17 cellular contexts compared by ENCODE assay signal in the genomic region with DNA sequence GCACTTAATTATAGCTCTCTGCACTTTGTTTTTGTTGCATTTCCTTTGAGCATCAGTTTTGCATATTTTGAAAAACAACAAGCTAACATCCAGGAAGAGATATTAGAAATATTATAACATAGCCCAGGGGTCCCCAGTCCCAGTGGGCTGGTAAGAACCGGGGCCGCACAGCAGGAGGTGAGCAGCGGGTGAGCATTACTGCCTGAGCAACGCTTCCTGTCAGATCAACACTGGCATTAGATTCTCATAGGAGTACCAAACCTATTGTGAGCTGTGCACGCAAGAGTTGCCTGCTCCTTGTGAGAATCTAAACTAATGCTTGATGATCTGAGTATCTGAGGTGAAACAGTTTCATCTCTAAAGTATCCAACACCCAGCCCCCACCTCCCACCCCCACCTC.
DNase-seq lines count a peak whose midpoint lies in the region; ATAC-seq and TF ChIP-seq lines count a peak whose summit lies in the region.
"Had no signal": no experiment of that assay in that cellular context is flagged by ENCODE, and none has a peak within 500 bp of the region (broad histone marks: within the 10 kb centered on the region; RNA-seq: fewer than 3 reads in every experiment).

No MANE protein-coding gene starts in this region.

- peaks cover 56% of the 10 kb centered on the region for H3K4me1 Mint-ChIP-seq in brain
- H3K4me1 Mint-ChIP-seq: B cell had no signal

- no peak overlapping the region for H3K4me3 ChIP-seq in HEK293 (ENCODE audit: low read depth, low read length)
- no peak overlapping the region for H3K4me3 ChIP-seq in left ventricle myocardium inferior
- H3K4me3 ChIP-seq: BLaER1 treated with 17β-estradiol and CSF1 and Interleukin-3, amounts not matched to agents 10 nM and 100 nM; GM23248 had no signal

- intact Hi-C loops in left ventricle myocardium inferior (cut with micrococcal nuclease) = no loop called here

- peaks cover 6% of the 10 kb centered on the region; the same call in 1 of the 2 replicates for H3K4me1 ChIP-seq in HEK293 (ENCODE audit: control insufficient read depth, insufficient read depth, low read length)
- no peaks in the 10 kb centered on the region for H3K4me1 ChIP-seq in left ventricle myocardium inferior
- H3K4me1 ChIP-seq: BLaER1 treated with 17β-estradiol and CSF1 and Interleukin-3, amounts not matched to agents 10 nM and 100 nM had no signal

- TF ChIP-seq CTCF in HEK293 (tag by site-specific recombination; IDR thresholded peaks at IDR 0.05) = no peak
- TF ChIP-seq CTCF in brain (conservative IDR thresholded peaks at IDR 0.05) = no peak
- TF ChIP-seq CTCF in left ventricle myocardium inferior (IDR thresholded peaks at IDR 0.05; ENCODE audit: borderline replicate concordance) = no peak

- POLR2A ChIA-PET in HEK293 (lab: Yijun Ruan, JAX) = no interaction called here

- CTCF ChIA-PET in HEK293 (lab: Yijun Ruan, JAX) = no interaction called here

- H3K27ac ChIP-seq in HEK293 (ENCODE audit: extremely low read depth, low read depth, low read length) (no peak overlapping the region), left ventricle myocardium inferior (replicated peaks) (no peak overlapping the region)
- H3K27ac ChIP-seq: BLaER1 treated with 17β-estradiol and CSF1 and Interleukin-3, amounts not matched to agents 10 nM and 100 nM; GM23248 had no signal

- DNase-seq in NCI-H2227 treated with DMSO at 0.1 percent for 48 hours (lab: John Stamatoyannopoulos, UW) (peak; percentile 8), NCI-H2227 (lab: John Stamatoyannopoulos, UW; ENCODE audit: unreplicated experiment) (no peak), hepatic stellate cell (ENCODE audit: low spot score) (no peak), left ventricle myocardium inferior (no peak)
- DNase-seq: 8988T; Calu3; CD8-positive, alpha-beta T cell; DMS79 treated with DMSO at 0.1 percent for 48 hours; GF-D8; GM23248; IMR-90 had no signal

- no peaks in the 10 kb centered on the region for H3K36me3 ChIP-seq in HEK293 (ENCODE audit: control insufficient read depth in 2 of 2, insufficient read depth in 1 of 2, low read length in 2 of 2)
- no peaks in the 10 kb centered on the region for H3K36me3 ChIP-seq in left ventricle myocardium inferior
- H3K36me3 ChIP-seq: BLaER1 treated with 17β-estradiol and CSF1 and Interleukin-3, amounts not matched to agents 10 nM and 100 nM had no signal

- H3K9me3 Mint-ChIP-seq in brain = peaks cover 3 to 10% (median 7%) of the 10 kb centered on the region in 5 experiments

- H3K4me3 Mint-ChIP-seq in brain = no peak overlapping the region
- H3K4me3 Mint-ChIP-seq: B cell; CD8-positive, alpha-beta T cell had no signal

- peak overlapping the region in 3 of 5 experiments; percentile 10 to 71 (median 14) for H3K27ac Mint-ChIP-seq in brain
- H3K27ac Mint-ChIP-seq: B cell; CD8-positive, alpha-beta T cell had no signal

- H3K9me3 ChIP-seq in HEK293 (ENCODE audit: control insufficient read depth, insufficient read depth, low read depth, low read length) (no peaks in the 10 kb centered on the region), left ventricle myocardium inferior (replicated peaks) (no peaks in the 10 kb centered on the region)
- H3K9me3 ChIP-seq: BLaER1 treated with 17β-estradiol and CSF1 and Interleukin-3, amounts not matched to agents 10 nM and 100 nM had no signal

- H3K36me3 Mint-ChIP-seq in brain = peaks cover 3% of the 10 kb centered on the region
- H3K36me3 Mint-ChIP-seq: CD8-positive, alpha-beta T cell had no signal

- H3K27me3 Mint-ChIP-seq in brain = peaks cover 3% of the 10 kb centered on the region
- H3K27me3 Mint-ChIP-seq: B cell had no signal

- no peak for ATAC-seq in GM21529 (IDR thresholded peaks at IDR 0.05; ENCODE audit: unreplicated experiment)
- ATAC-seq: CD8-positive, alpha-beta T cell; HCT116 had no signal

- no peaks in the 10 kb centered on the region for H3K27me3 ChIP-seq in left ventricle myocardium inferior (ENCODE audit: low read depth)
- H3K27me3 ChIP-seq: BLaER1 treated with 17β-estradiol and CSF1 and Interleukin-3, amounts not matched to agents 10 nM and 100 nM had no signal

TF ChIP-seq in HEK293, 187 proteins besides CTCF, POLR2A, EP300 and RAD21 (continues in another document):
- TF ChIP-seq ZNF501 (tag by site-specific recombination; IDR thresholded peaks at IDR 0.05) (no peak), ZNF416 (tag by site-specific recombination; IDR thresholded peaks at IDR 0.05) (no peak), RBAK (tag by site-specific recombination; IDR thresholded peaks at IDR 0.05) (no peak), ZNF521 (tag by site-specific recombination; IDR thresholded peaks at IDR 0.05) (no peak), ZNF626 (tag by site-specific recombination; IDR thresholded peaks at IDR 0.05) (no peak), ZNF701 (tag by site-specific recombination; IDR thresholded peaks at IDR 0.05) (no peak), ZNF202 (tag by site-specific recombination; IDR thresholded peaks at IDR 0.05; ENCODE audit: borderline replicate concordance) (no peak), ZNF664 (tag by site-specific recombination; IDR thresholded peaks at IDR 0.05) (0 out of 2 replicates have a peak, but pooled peaks have one; percentile 1), BCL6B (tag by site-specific recombination; IDR thresholded peaks at IDR 0.05) (no peak), ZNF610 (tag by site-specific recombination; IDR thresholded peaks at IDR 0.05; ENCODE audit: borderline replicate concordance) (no peak), ZFP37 (tag by site-specific recombination; IDR thresholded peaks at IDR 0.05) (no peak), ZNF138 (tag by site-specific recombination; IDR thresholded peaks at IDR 0.05; ENCODE audit: borderline replicate concordance) (no peak), GFI1B (tag by site-specific recombination; IDR thresholded peaks at IDR 0.05) (no peak), ZNF423 (tag by site-specific recombination; IDR thresholded peaks at IDR 0.05) (no peak), PATZ1 (tag by site-specific recombination; IDR thresholded peaks at IDR 0.05) (no peak), ZNF549 (tag by site-specific recombination; IDR thresholded peaks at IDR 0.05) (no peak), FEZF1 (tag by site-specific recombination; IDR thresholded peaks at IDR 0.05) (peak; percentile 39; the same call in 1 of the 2 replicates)
- TF ChIP-seq, protein P1, sequence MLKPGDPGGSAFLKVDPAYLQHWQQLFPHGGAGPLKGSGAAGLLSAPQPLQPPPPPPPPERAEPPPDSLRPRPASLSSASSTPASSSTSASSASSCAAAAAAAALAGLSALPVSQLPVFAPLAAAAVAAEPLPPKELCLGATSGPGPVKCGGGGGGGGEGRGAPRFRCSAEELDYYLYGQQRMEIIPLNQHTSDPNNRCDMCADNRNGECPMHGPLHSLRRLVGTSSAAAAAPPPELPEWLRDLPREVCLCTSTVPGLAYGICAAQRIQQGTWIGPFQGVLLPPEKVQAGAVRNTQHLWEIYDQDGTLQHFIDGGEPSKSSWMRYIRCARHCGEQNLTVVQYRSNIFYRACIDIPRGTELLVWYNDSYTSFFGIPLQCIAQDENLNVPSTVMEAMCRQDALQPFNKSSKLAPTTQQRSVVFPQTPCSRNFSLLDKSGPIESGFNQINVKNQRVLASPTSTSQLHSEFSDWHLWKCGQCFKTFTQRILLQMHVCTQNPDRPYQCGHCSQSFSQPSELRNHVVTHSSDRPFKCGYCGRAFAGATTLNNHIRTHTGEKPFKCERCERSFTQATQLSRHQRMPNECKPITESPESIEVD (tag by site-specific recombination; IDR thresholded peaks at IDR 0.05) = no peak
- TF ChIP-seq, protein P2, sequence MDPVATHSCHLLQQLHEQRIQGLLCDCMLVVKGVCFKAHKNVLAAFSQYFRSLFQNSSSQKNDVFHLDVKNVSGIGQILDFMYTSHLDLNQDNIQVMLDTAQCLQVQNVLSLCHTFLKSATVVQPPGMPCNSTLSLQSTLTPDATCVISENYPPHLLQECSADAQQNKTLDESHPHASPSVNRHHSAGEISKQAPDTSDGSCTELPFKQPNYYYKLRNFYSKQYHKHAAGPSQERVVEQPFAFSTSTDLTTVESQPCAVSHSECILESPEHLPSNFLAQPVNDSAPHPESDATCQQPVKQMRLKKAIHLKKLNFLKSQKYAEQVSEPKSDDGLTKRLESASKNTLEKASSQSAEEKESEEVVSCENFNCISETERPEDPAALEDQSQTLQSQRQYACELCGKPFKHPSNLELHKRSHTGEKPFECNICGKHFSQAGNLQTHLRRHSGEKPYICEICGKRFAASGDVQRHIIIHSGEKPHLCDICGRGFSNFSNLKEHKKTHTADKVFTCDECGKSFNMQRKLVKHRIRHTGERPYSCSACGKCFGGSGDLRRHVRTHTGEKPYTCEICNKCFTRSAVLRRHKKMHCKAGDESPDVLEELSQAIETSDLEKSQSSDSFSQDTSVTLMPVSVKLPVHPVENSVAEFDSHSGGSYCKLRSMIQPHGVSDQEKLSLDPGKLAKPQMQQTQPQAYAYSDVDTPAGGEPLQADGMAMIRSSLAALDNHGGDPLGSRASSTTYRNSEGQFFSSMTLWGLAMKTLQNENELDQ (tag by site-specific recombination; IDR thresholded peaks at IDR 0.05; ENCODE audit: low read depth) = no peak
